In genomic region chr7:47170516-47170915, GRCh38 we compare ENCODE assay signal across 1 cellular context.
TF ChIP-seq lines count a peak whose summit lies in the region.

No MANE protein-coding gene starts in this region.

TF ChIP-seq in SK-N-SH, 30 proteins besides CTCF, POLR2A, EP300 and RAD21 (continued from another document):
- no peak for TF ChIP-seq PBX3 (IDR thresholded peaks at IDR 0.05)
- TF ChIP-seq GABPA (IDR thresholded peaks at IDR 0.05; ENCODE audit: low read depth), result no peak
- no peak for TF ChIP-seq MXI1 (IDR thresholded peaks at IDR 0.05; ENCODE audit: low read depth, low read length)
- TF ChIP-seq RXRA (IDR thresholded peaks at IDR 0.05; ENCODE audit: borderline replicate concordance, low read depth), result no peak
- TF ChIP-seq CHD2 (IDR thresholded peaks at IDR 0.05; ENCODE audit: low read length, partially characterized antibody), result no peak
- no peak for TF ChIP-seq RFX5 (IDR thresholded peaks at IDR 0.05; ENCODE audit: low read length)
TF ChIP-seq in SK-N-SH: peak in this region for 0.
